Comparison of ENCODE assay signal across 19 cellular contexts in genomic region chr20:3563113-3563512, GRCh38.
"Had no signal": no experiment of that assay in that cellular context is flagged by ENCODE, and none has a peak within 500 bp of the region (broad histone marks: within the 10 kb centered on the region; RNA-seq: fewer than 3 reads in every experiment).

No MANE protein-coding gene starts in this region.

- H3K79me2 ChIP-seq: hepatocyte had no signal

- H3K4me3 ChIP-seq: cardiac muscle cell, hepatocyte, ovary, prostate gland, tibial artery had no signal

- H3K4me2 ChIP-seq: hepatocyte had no signal

- ATAC-seq: activated T-cell treated with anti-CD3 and anti-CD28 coated beads, Interleukin-2, amount 50 U/mL, for 4 hours; right cardiac atrium; stimulated activated effector memory CD8-positive, alpha-beta T cell treated with anti-CD3 and anti-CD28 coated beads, Interleukin-12 subunit alpha, Interleukin-12 subunit beta, amount 100 ng/mL, for 72 hours; stimulated activated naive CD8-positive, alpha-beta T cell treated with anti-CD3 and anti-CD28 coated beads, Interleukin-15, amount 100 ng/mL, for 72 hours had no signal

- H3K27ac ChIP-seq: cardiac muscle cell, epithelial cell of prostate, hepatocyte, neutrophil, ovary, prostate gland, tibial artery had no signal

- H3K4me1 ChIP-seq: prostate gland, tibial artery had no signal

- H3K27ac Mint-ChIP-seq: activated naive CD8-positive, alpha-beta T cell treated with anti-CD3 and anti-CD28 coated beads, Interleukin-2, amount 10 ng/mL, durations not matched to agents 7 days and 5 days; natural killer cell; stimulated activated effector memory CD8-positive, alpha-beta T cell treated with anti-CD3 and anti-CD28 coated beads, Interleukin-12 subunit alpha, Interleukin-12 subunit beta, amount 100 ng/mL, for 72 hours; stimulated activated naive CD8-positive, alpha-beta T cell treated with anti-CD3 and anti-CD28 coated beads, Interleukin-15, amount 100 ng/mL, for 72 hours; WTC11 had no signal

- H3K27me3 ChIP-seq: cardiac muscle cell, hepatocyte, neutrophil, ovary, tibial artery had no signal

- H2AFZ ChIP-seq: hepatocyte had no signal

- H3K36me3 Mint-ChIP-seq: WTC11 had no signal

- H3K9me3 ChIP-seq: neutrophil, ovary, prostate gland, tibial artery had no signal

- H3K27me3 Mint-ChIP-seq: activated naive CD8-positive, alpha-beta T cell treated with anti-CD3 and anti-CD28 coated beads, Interleukin-2, amount 10 ng/mL, durations not matched to agents 7 days and 5 days; stimulated activated naive CD8-positive, alpha-beta T cell treated with anti-CD3 and anti-CD28 coated beads, Interleukin-15, amount 100 ng/mL, for 72 hours had no signal

- H3K36me3 ChIP-seq: ovary, prostate gland had no signal

- DNase-seq: activated CD8-positive, alpha-beta memory T cell treated with anti-CD3 and anti-CD28 coated beads, Interleukin-2, amount 50 U/mL, for 48 hours; activated naive CD4-positive, alpha-beta T cell treated with Interleukin-2 at 50 U/mL for 16 hours; activated naive CD8-positive, alpha-beta T cell treated with anti-CD3 and anti-CD28 coated beads, Interleukin-2, amount 10 ng/mL, durations not matched to agents 7 days and 5 days; activated T-cell treated with anti-CD3 and anti-CD28 coated beads, Interleukin-2, amount 50 U/mL, for 4 hours; glutamatergic neuron; left ventricle myocardium superior; natural killer cell; ovary; right cardiac atrium; stimulated activated CD4-positive, alpha-beta T cell treated with anti-CD3 and anti-CD28 coated beads, Interleukin-1b, Interleukin-23, amount 100 ng/mL, for 48 hours; tibial artery had no signal

- H3K4me3 Mint-ChIP-seq: activated naive CD8-positive, alpha-beta T cell treated with anti-CD3 and anti-CD28 coated beads, Interleukin-2, amount 10 ng/mL, durations not matched to agents 7 days and 5 days; activated T-cell treated with anti-CD3 and anti-CD28 coated beads, Interleukin-2, amount 50 U/mL, for 4 hours; natural killer cell; stimulated activated effector memory CD8-positive, alpha-beta T cell treated with anti-CD3 and anti-CD28 coated beads, Interleukin-12 subunit alpha, Interleukin-12 subunit beta, amount 100 ng/mL, for 72 hours; stimulated activated naive CD8-positive, alpha-beta T cell treated with anti-CD3 and anti-CD28 coated beads, Interleukin-15, amount 100 ng/mL, for 72 hours; WTC11 had no signal

- H3K9me3 Mint-ChIP-seq: activated naive CD8-positive, alpha-beta T cell treated with anti-CD3 and anti-CD28 coated beads, Interleukin-2, amount 10 ng/mL, durations not matched to agents 7 days and 5 days; activated T-cell treated with anti-CD3 and anti-CD28 coated beads, Interleukin-2, amount 50 U/mL, for 4 hours; natural killer cell; stimulated activated effector memory CD8-positive, alpha-beta T cell treated with anti-CD3 and anti-CD28 coated beads, Interleukin-12 subunit alpha, Interleukin-12 subunit beta, amount 100 ng/mL, for 72 hours; stimulated activated naive CD8-positive, alpha-beta T cell treated with anti-CD3 and anti-CD28 coated beads, Interleukin-15, amount 100 ng/mL, for 72 hours; WTC11 had no signal

- H3K4me1 Mint-ChIP-seq: activated naive CD8-positive, alpha-beta T cell treated with anti-CD3 and anti-CD28 coated beads, Interleukin-2, amount 10 ng/mL, durations not matched to agents 7 days and 5 days; natural killer cell; stimulated activated effector memory CD8-positive, alpha-beta T cell treated with anti-CD3 and anti-CD28 coated beads, Interleukin-12 subunit alpha, Interleukin-12 subunit beta, amount 100 ng/mL, for 72 hours; stimulated activated naive CD8-positive, alpha-beta T cell treated with anti-CD3 and anti-CD28 coated beads, Interleukin-15, amount 100 ng/mL, for 72 hours had no signal
